ENCODE assay signal across 9 cellular contexts in the genomic region with DNA sequence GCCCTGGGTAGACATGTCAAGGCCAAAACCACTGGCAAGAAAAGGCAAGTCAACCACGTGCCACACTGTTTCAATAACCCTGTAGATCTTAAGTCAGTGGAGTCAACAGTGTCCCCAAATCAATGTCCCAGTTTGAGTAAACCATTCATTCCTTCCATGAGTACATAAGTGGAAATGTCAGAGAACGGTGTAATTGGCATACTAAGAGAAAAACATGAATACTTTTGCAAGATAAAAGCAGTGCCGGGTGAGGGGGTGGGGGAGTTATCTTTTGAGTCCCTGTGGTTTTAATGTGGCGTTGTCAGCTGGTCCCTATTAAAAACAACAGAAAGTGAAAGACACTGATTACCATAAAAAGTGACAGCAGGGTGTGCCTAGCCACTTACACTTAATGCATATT. TPM values are rescaled to one million over a fixed set of nuclear protein-coding genes. Genes with fewer than 3 reads are reported as not detected.
DNase-seq lines count a peak whose midpoint lies in the region; ATAC-seq, FAIRE-seq and TF ChIP-seq lines count a peak whose summit lies in the region.
"Had no signal": no experiment of that assay in that cellular context is flagged by ENCODE, and none has a peak within 500 bp of the region (broad histone marks: within the 10 kb centered on the region; RNA-seq: fewer than 3 reads in every experiment).

No MANE protein-coding gene starts in this region.

- no peak for TF ChIP-seq CTCF in kidney (IDR thresholded peaks at IDR 0.05; ENCODE audit: borderline replicate concordance, extremely low read depth, insufficient read depth)

- FAIRE-seq in kidney (lab: Jason Lieb, UNC), result no peak

- no peak overlapping the region for H3K9ac ChIP-seq in kidney (ENCODE audit: low read length in 2 of 2)

- DNase-seq in activated T-cell treated with anti-CD3 and anti-CD28 coated beads, Interleukin-2, amount 50 U/mL, for 48 hours, result peak; percentile 77 to 81
- DNase-seq in stimulated activated CD4-positive, alpha-beta T cell treated with anti-CD3 and anti-CD28 coated beads, TNF-alpha, amount 100 ng/mL, for 48 hours (ENCODE audit: low read depth in 3 of 3), result peak; percentile 53 to 76 (median 58)
- DNase-seq in right cardiac atrium, result no peak
- no peak for DNase-seq in NCI-H2196 (lab: John Stamatoyannopoulos, UW; ENCODE audit: unreplicated experiment)
- DNase-seq in left colon, result no peak
- DNase-seq in kidney, result no peak
- DNase-seq: NCI-H526 had no signal

- H3K27me3 ChIP-seq in right cardiac atrium (ENCODE audit: control insufficient read depth, insufficient read depth), result no peaks in the 10 kb centered on the region

- no peaks in the 10 kb centered on the region for H3K36me3 ChIP-seq in kidney (ENCODE audit: control insufficient read depth in 1 of 2, insufficient read depth in 2 of 2, low read length in 2 of 2)

- no peak overlapping the region for H3K4me3 ChIP-seq in right cardiac atrium (ENCODE audit: low read length)
- no peak overlapping the region for H3K4me3 ChIP-seq in kidney (ENCODE audit: low read length in 2 of 2)

- H3K9me3 ChIP-seq in right cardiac atrium (ENCODE audit: control insufficient read depth, low read length), result no peaks in the 10 kb centered on the region
- H3K9me3 ChIP-seq in kidney (ENCODE audit: control insufficient read depth in 1 of 2, low read length in 2 of 2), result no peaks in the 10 kb centered on the region

- intact Hi-C loops in right cardiac atrium (cut with DNase I), result loop anchor here in 2 of 4 donors (5.0 to 10.0 kb wide), 3 partner anchors 662 to 877 kb away; no protein-coding TSS in a partner anchor
- intact Hi-C loops in left colon (cut with DNase I, micrococcal nuclease), result no loop called here
- intact Hi-C loops in kidney (cut with DNase I), result loop anchor here (5.0 kb wide), 1 partner anchor 877 kb away; no protein-coding TSS in a partner anchor

- ATAC-seq in GM19324 (IDR thresholded peaks at IDR 0.05; ENCODE audit: low FRiP score, unreplicated experiment) (peak; percentile 57), HG03108 (IDR thresholded peaks at IDR 0.05; ENCODE audit: unreplicated experiment) (peak; percentile 71), right cardiac atrium (no peak), left colon (no peak)

- no peak overlapping the region for H3K27ac ChIP-seq in right cardiac atrium (ENCODE audit: low read length)
- no peak overlapping the region for H3K27ac ChIP-seq in kidney (ENCODE audit: low read depth in 2 of 2, low read length in 2 of 2)

- 45% methylated on average over 4 of the region's 4 CpGs for WGBS in right cardiac atrium

- H3K4me1 ChIP-seq in right cardiac atrium (ENCODE audit: control insufficient read depth, insufficient read depth, low read length), result peaks cover 2% of the 10 kb centered on the region
- peaks cover 0 to 2% of the 10 kb centered on the region in 2 donors for H3K4me1 ChIP-seq in kidney (ENCODE audit: control insufficient read depth in 1 of 2, insufficient read depth in 1 of 2, low read depth in 1 of 2, low read length in 2 of 2)

RNA-seq across cellular contexts. Expression of gene RSU1, which starts 37.8 kb away (rescaled TPM):
- 10 to 100 TPM; 46.9 to 53.4 (median 49.5) TPM for total RNA-seq in right cardiac atrium
- 44.4 TPM for polyA plus RNA-seq in right cardiac atrium
- total RNA-seq in left colon, result 10 to 100 TPM; 79.7 to 87.5 TPM
- total RNA-seq in kidney, result 72.4 TPM
- 44.6 TPM for polyA plus RNA-seq in kidney (ENCODE audit: insufficient read depth, low read depth, low replicate concordance)

Comparison
In these comparisons a context has a peak if more than half of its experiments do, and no peak if none do; other contexts are left out.
1. ATAC-seq: peak in GM19324 (single experiment) and HG03108 (single experiment); none in right cardiac atrium (0 of 2) and left colon (single experiment).
2. DNase-seq: peak in activated T-cell treated with anti-CD3 and anti-CD28 coated beads, Interleukin-2, amount 50 U/mL, for 48 hours (2 of 2) and stimulated activated CD4-positive, alpha-beta T cell treated with anti-CD3 and anti-CD28 coated beads, TNF-alpha, amount 100 ng/mL, for 48 hours (3 of 3); none in right cardiac atrium (0 of 3), NCI-H2196 (single experiment), left colon (0 of 2) and kidney (single experiment).